In the genomic region with DNA sequence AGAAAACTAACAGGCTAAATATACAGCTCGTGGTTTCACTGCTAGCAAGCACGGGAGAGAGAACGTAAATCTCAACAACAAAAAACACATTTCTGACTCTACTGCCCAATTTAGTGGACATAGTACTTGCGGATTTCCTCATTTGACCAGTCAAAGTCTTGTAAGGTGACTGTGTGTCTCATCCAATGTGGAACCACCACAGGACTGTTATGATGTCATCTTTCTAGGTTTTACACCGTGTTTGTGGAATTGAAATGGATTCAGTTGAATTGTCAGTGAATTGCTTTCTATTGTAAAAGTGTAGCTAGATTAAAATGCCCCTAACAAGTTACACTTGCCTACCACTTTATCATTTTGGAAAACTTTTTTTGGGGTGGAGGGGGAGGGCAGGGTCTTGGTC, we compare ENCODE assay signal across 28 cellular contexts.
"Had no signal": no experiment of that assay in that cellular context is flagged by ENCODE, and none has a peak within 500 bp of the region (broad histone marks: within the 10 kb centered on the region; RNA-seq: fewer than 3 reads in every experiment).

No MANE protein-coding gene starts in this region.

- H3K9me3 ChIP-seq: body of pancreas, colonic mucosa, gastrocnemius medialis, ovary, sigmoid colon, stomach, thyroid gland had no signal

- H3K4me2 ChIP-seq: hepatocyte had no signal

- H3K27me3 Mint-ChIP-seq: activated CD8-positive, alpha-beta memory T cell treated with anti-CD3 and anti-CD28 coated beads, Interleukin-2, amount 10 ng/mL, durations not matched to agents 7 days and 5 days; naive B cell; progenitor cell of endocrine pancreas; stimulated activated naive B cell treated with anti-CD40 and anti-IgM and Interleukin-4, amounts not matched to agents 10 μg/mL and 1 μg/mL and 100 μg/mL, for 72 hours had no signal

- H3K36me3 ChIP-seq: colonic mucosa, gastrocnemius medialis, ovary, sigmoid colon, stomach, thyroid gland had no signal

- H3K4me1 ChIP-seq: body of pancreas, colonic mucosa, gastrocnemius medialis, sigmoid colon, stomach, thyroid gland had no signal

- H3K9me3 Mint-ChIP-seq: activated T-cell treated with anti-CD3 and anti-CD28 coated beads, Interleukin-2, amount 50 U/mL, for 72 hours; mesothelial cell of epicardium had no signal

- H3K79me2 ChIP-seq: hepatocyte had no signal

- H3K27ac Mint-ChIP-seq: activated CD8-positive, alpha-beta memory T cell treated with anti-CD3 and anti-CD28 coated beads, Interleukin-2, amount 10 ng/mL, durations not matched to agents 7 days and 5 days; activated CD8-positive, alpha-beta T cell treated with anti-CD3 and anti-CD28 coated beads, Interleukin-2, amount 10 ng/mL, durations not matched to agents 7 days and 5 days; mesothelial cell of epicardium; naive B cell; progenitor cell of endocrine pancreas; stimulated activated naive B cell treated with anti-CD40 and anti-IgM and Interleukin-4, amounts not matched to agents 10 μg/mL and 1 μg/mL and 100 μg/mL, for 72 hours had no signal

- H3K4me3 Mint-ChIP-seq: activated CD4-positive, alpha-beta T cell treated with anti-CD3 and anti-CD28 coated beads for 36 hours; activated CD8-positive, alpha-beta memory T cell treated with anti-CD3 and anti-CD28 coated beads, Interleukin-2, amount 10 ng/mL, durations not matched to agents 7 days and 5 days; activated CD8-positive, alpha-beta T cell treated with anti-CD3 and anti-CD28 coated beads, Interleukin-2, amount 10 ng/mL, durations not matched to agents 7 days and 5 days; activated naive CD8-positive, alpha-beta T cell; mesothelial cell of epicardium; naive B cell; stimulated activated naive B cell treated with anti-CD40 and anti-IgM and Interleukin-4, amounts not matched to agents 10 μg/mL and 1 μg/mL and 100 μg/mL, for 72 hours had no signal

- H3K27ac ChIP-seq: body of pancreas, colonic mucosa, gastrocnemius medialis, hepatocyte, ovary, sigmoid colon, stomach, thyroid gland had no signal

- H3K36me3 Mint-ChIP-seq: activated CD8-positive, alpha-beta memory T cell treated with anti-CD3 and anti-CD28 coated beads, Interleukin-2, amount 10 ng/mL, durations not matched to agents 7 days and 5 days; activated naive CD8-positive, alpha-beta T cell; mesothelial cell of epicardium; naive B cell; stimulated activated naive B cell treated with anti-CD40 and anti-IgM and Interleukin-4, amounts not matched to agents 10 μg/mL and 1 μg/mL and 100 μg/mL, for 72 hours had no signal

- ATAC-seq: activated CD8-positive, alpha-beta T cell treated with anti-CD3 and anti-CD28 coated beads, Interleukin-2, amount 10 ng/mL, durations not matched to agents 7 days and 5 days; body of pancreas; gastrocnemius medialis; left ventricle myocardium superior; stimulated activated naive B cell treated with anti-CD40 and anti-IgM and Interleukin-4, amounts not matched to agents 10 μg/mL and 1 μg/mL and 100 μg/mL, for 72 hours had no signal

- FAIRE-seq: endometrium, small intestine had no signal

- H3K27me3 ChIP-seq: body of pancreas, colonic mucosa, gastrocnemius medialis, hepatocyte, ovary, sigmoid colon, stomach, thyroid gland had no signal

- DNase-seq: activated CD4-positive, CD25-positive, alpha-beta regulatory T cell; activated CD8-positive, alpha-beta memory T cell treated with anti-CD3 and anti-CD28 coated beads, Interleukin-2, amount 10 ng/mL, durations not matched to agents 7 days and 5 days; activated CD8-positive, alpha-beta T cell treated with anti-CD3 and anti-CD28 coated beads, Interleukin-2, amount 10 ng/mL, durations not matched to agents 7 days and 5 days; activated effector memory CD4-positive, alpha-beta T cell treated with Interleukin-2 at 50 U/mL for 16 hours; activated naive CD4-positive, alpha-beta T cell treated with Interleukin-2 at 50 U/mL for 16 hours; anterior cingulate cortex; body of pancreas; colonic mucosa; effector CD8-positive, alpha-beta T cell; gastrocnemius medialis; islet precursor cell; left ventricle myocardium superior; naive B cell; ovary; retina; sigmoid colon; small intestine; stimulated activated naive B cell treated with anti-CD40 and anti-IgM and Interleukin-4, amounts not matched to agents 10 μg/mL and 1 μg/mL and 100 μg/mL, for 72 hours; stomach; T-helper 1 cell; thyroid gland had no signal

- H2AFZ ChIP-seq: hepatocyte had no signal

- H3K4me1 Mint-ChIP-seq: mesothelial cell of epicardium; naive B cell; stimulated activated naive B cell treated with anti-CD40 and anti-IgM and Interleukin-4, amounts not matched to agents 10 μg/mL and 1 μg/mL and 100 μg/mL, for 72 hours had no signal

- H3K4me3 ChIP-seq: body of pancreas, colonic mucosa, gastrocnemius medialis, hepatocyte, ovary, sigmoid colon, stomach, thyroid gland had no signal
